ENCODE assay signal across 8 cellular contexts in genomic region chr6:142886431-142887170, GRCh38. TPM values are rescaled to one million over a fixed set of nuclear protein-coding genes. Genes with fewer than 3 reads are reported as not detected.
DNase-seq lines count a peak whose midpoint lies in the region; ATAC-seq and TF ChIP-seq lines count a peak whose summit lies in the region.

No MANE protein-coding gene starts in this region.

- ATAC-seq in GM21786 (IDR thresholded peaks at IDR 0.05; ENCODE audit: unreplicated experiment), result peak; percentile 78

- POLR2A ChIA-PET in activated CD4-positive, alpha-beta memory T cell treated with anti-CD3 and anti-CD28 coated beads, Interleukin-2, amount 10 ng/mL, durations not matched to agents 7 days and 5 days (lab: Charles Lee), result interaction anchor here (1.3 to 6.6 kb wide), 14 partner anchors 14 to 67 kb away, joined by 3 to 75 read pairs (median 17); partner anchors contain the start of gene HIVEP2

- H2AFZ ChIP-seq in KMS-11 (ENCODE audit: low read depth), result no peak overlapping the region

- WGBS in tibial nerve, 2 donors, result 18 to 43% methylated on average over 4 of the region's 4 CpGs

- peaks cover 48% of the 10 kb centered on the region for H3K36me3 Mint-ChIP-seq in activated T-cell treated with anti-CD3 and anti-CD28 coated beads, Interleukin-2, amount 50 U/mL, for 24 hours (ENCODE audit: low read depth)
- peaks cover 13% of the 10 kb centered on the region for H3K36me3 Mint-ChIP-seq in activated CD4-positive, alpha-beta memory T cell treated with anti-CD3 and anti-CD28 coated beads, Interleukin-2, amount 10 ng/mL, durations not matched to agents 7 days and 5 days (ENCODE audit: low read depth)

- H3K27me3 ChIP-seq in KMS-11 (ENCODE audit: insufficient read depth, low read depth) (no peaks in the 10 kb centered on the region), right atrium auricular region (no peaks in the 10 kb centered on the region), tibial nerve (no peaks in the 10 kb centered on the region)

- peak overlapping the region; percentile 56; the same call in 1 of the 2 replicates for H3K9ac ChIP-seq in KMS-11

- peak; percentile 53; the same call in 1 of the 2 replicates for TF ChIP-seq CTCF in KMS-11 (conservative IDR thresholded peaks at IDR 0.05; ENCODE audit: low read depth, low read length)
- TF ChIP-seq CTCF in right atrium auricular region (IDR thresholded peaks at IDR 0.05), result peak; percentile 22 to 67
- peak in 3 of 5 experiments; percentile 12 to 29 (median 20) for TF ChIP-seq CTCF in tibial nerve (IDR thresholded peaks at IDR 0.05)

- H3K4me1 Mint-ChIP-seq in activated T-cell treated with anti-CD3 and anti-CD28 coated beads, Interleukin-2, amount 50 U/mL, for 24 hours (ENCODE audit: low read depth), result peaks cover 93% of the 10 kb centered on the region
- peaks cover 73% of the 10 kb centered on the region for H3K4me1 Mint-ChIP-seq in activated CD4-positive, alpha-beta memory T cell treated with anti-CD3 and anti-CD28 coated beads, Interleukin-2, amount 10 ng/mL, durations not matched to agents 7 days and 5 days

- TF ChIP-seq POLR2A in tibial nerve (IDR thresholded peaks at IDR 0.05), result no peak

- H4K20me1 ChIP-seq in KMS-11 (ENCODE audit: insufficient read depth), result no peaks in the 10 kb centered on the region

- no peak for DNase-seq in activated T-cell treated with anti-CD3 and anti-CD28 coated beads, Interleukin-2, amount 50 U/mL, for 24 hours
- no peak for DNase-seq in activated T-cell treated with anti-CD3 and anti-CD28 coated beads, Interleukin-2, amount 50 U/mL, for 1 hour
- DNase-seq in activated CD4-positive, alpha-beta memory T cell treated with anti-CD3 and anti-CD28 coated beads, Interleukin-2, amount 10 ng/mL, durations not matched to agents 7 days and 5 days, result no peak
- no peak for DNase-seq in right atrium auricular region (ENCODE audit: low spot score)
- DNase-seq in tibial nerve (ENCODE audit: low spot score in 2 of 2), result no peak
- no peak for DNase-seq in activated CD8-positive, alpha-beta memory T cell treated with anti-CD3 and anti-CD28 coated beads, Interleukin-2, amount 50 U/mL, for 48 hours

- peaks cover 64% of the 10 kb centered on the region for H3K4me1 ChIP-seq in KMS-11 (ENCODE audit: low read depth, poor library complexity, severe bottlenecking)
- peaks cover 0 to 42% of the 10 kb centered on the region in 2 donors for H3K4me1 ChIP-seq in right atrium auricular region
- peaks cover 0 to 44% (median 27%) of the 10 kb centered on the region in 4 donors for H3K4me1 ChIP-seq in tibial nerve

- peaks cover 46% of the 10 kb centered on the region; the same call in 1 of the 2 replicates for H3K79me2 ChIP-seq in KMS-11 (ENCODE audit: insufficient read depth, low read depth)

- H3K27ac ChIP-seq in KMS-11 (peak overlapping the region; percentile 83), right atrium auricular region (peak overlapping the region; percentile 77 to 85), tibial nerve (peak overlapping the region in 2 of 4 donors; percentile 68 to 79)

- TF ChIP-seq EP300 in tibial nerve (IDR thresholded peaks at IDR 0.05), result no peak

- H3K9me3 ChIP-seq in right atrium auricular region, result no peaks in the 10 kb centered on the region
- no peaks in the 10 kb centered on the region for H3K9me3 ChIP-seq in tibial nerve

- peak overlapping the region; percentile 2 for H3K4me3 Mint-ChIP-seq in activated T-cell treated with anti-CD3 and anti-CD28 coated beads, Interleukin-2, amount 50 U/mL, for 24 hours
- H3K4me3 Mint-ChIP-seq in activated CD4-positive, alpha-beta memory T cell treated with anti-CD3 and anti-CD28 coated beads, Interleukin-2, amount 10 ng/mL, durations not matched to agents 7 days and 5 days, result no peak overlapping the region

- no peaks in the 10 kb centered on the region for H3K36me3 ChIP-seq in KMS-11 (ENCODE audit: insufficient read depth)
- H3K36me3 ChIP-seq in right atrium auricular region, result no peaks in the 10 kb centered on the region
- H3K36me3 ChIP-seq in tibial nerve, result no peaks in the 10 kb centered on the region

- CTCF ChIA-PET in activated CD4-positive, alpha-beta memory T cell treated with anti-CD3 and anti-CD28 coated beads, Interleukin-2, amount 10 ng/mL, durations not matched to agents 7 days and 5 days (lab: Charles Lee), result interaction anchor here (0.8 to 2.1 kb wide), 9 partner anchors 17 to 71 kb away, joined by 3 to 7 read pairs (median 3); no protein-coding TSS in a partner anchor

- peak overlapping the region; percentile 100 for H3K27ac Mint-ChIP-seq in activated T-cell treated with anti-CD3 and anti-CD28 coated beads, Interleukin-2, amount 50 U/mL, for 24 hours
- peak overlapping the region; percentile 38 for H3K27ac Mint-ChIP-seq in activated CD4-positive, alpha-beta memory T cell treated with anti-CD3 and anti-CD28 coated beads, Interleukin-2, amount 10 ng/mL, durations not matched to agents 7 days and 5 days

- H3K27me3 Mint-ChIP-seq in activated T-cell treated with anti-CD3 and anti-CD28 coated beads, Interleukin-2, amount 50 U/mL, for 24 hours, result no peaks in the 10 kb centered on the region
- H3K27me3 Mint-ChIP-seq in activated CD4-positive, alpha-beta memory T cell treated with anti-CD3 and anti-CD28 coated beads, Interleukin-2, amount 10 ng/mL, durations not matched to agents 7 days and 5 days, result no peaks in the 10 kb centered on the region

- H3K4me2 ChIP-seq in KMS-11, result peak overlapping the region; percentile 96

- peaks cover 4% of the 10 kb centered on the region for H3K9me3 Mint-ChIP-seq in activated T-cell treated with anti-CD3 and anti-CD28 coated beads, Interleukin-2, amount 50 U/mL, for 24 hours
- H3K9me3 Mint-ChIP-seq in activated CD4-positive, alpha-beta memory T cell treated with anti-CD3 and anti-CD28 coated beads, Interleukin-2, amount 10 ng/mL, durations not matched to agents 7 days and 5 days, result no peaks in the 10 kb centered on the region

- no peak overlapping the region for H3K4me3 ChIP-seq in KMS-11 (IDR thresholded peaks at IDR 0.05; ENCODE audit: insufficient read depth, low read depth, low read length)
- no peak overlapping the region for H3K4me3 ChIP-seq in right atrium auricular region
- no peak overlapping the region for H3K4me3 ChIP-seq in tibial nerve

RNA-seq across cellular contexts. Expression of gene HIVEP2, which starts 58.4 kb away (rescaled TPM):
- total RNA-seq in activated CD4-positive, alpha-beta memory T cell treated with anti-CD3 and anti-CD28 coated beads, Interleukin-2, amount 10 ng/mL, durations not matched to agents 7 days and 5 days, result 10 to 100 TPM; 30.5 to 32.8 TPM
- 10 to 100 TPM; 19.2 to 28.6 TPM for total RNA-seq in right atrium auricular region
- total RNA-seq in tibial nerve, result 10 to 100 TPM; 15.9 to 24.0 (median 19.9) TPM
